In the genomic region with DNA sequence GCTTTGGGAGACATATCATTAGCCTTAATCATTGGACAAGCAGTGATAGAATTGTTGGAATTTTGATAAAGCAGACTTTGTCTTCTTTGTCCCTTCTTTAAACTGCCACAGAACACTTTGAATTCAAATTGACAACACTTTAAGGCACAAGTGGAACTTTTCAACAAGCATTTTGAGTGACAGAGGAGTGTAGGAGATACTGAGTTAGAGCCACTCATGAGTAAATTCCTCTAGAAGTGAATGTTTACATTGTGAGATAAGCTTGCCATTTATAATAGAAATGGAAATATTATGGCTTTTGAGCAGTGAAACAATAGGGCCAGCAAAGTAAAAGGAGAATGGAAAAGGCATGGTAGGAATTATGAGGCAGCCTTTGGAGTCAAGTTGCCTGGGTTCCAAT, we compare ENCODE assay signal across 18 cellular contexts.
"Had no signal": no experiment of that assay in that cellular context is flagged by ENCODE, and none has a peak within 500 bp of the region (broad histone marks: within the 10 kb centered on the region; RNA-seq: fewer than 3 reads in every experiment).

No MANE protein-coding gene starts in this region.

- H3K9me3 Mint-ChIP-seq: brain, neural crest cell had no signal

- H3K4me3 ChIP-seq: psoas muscle, right lobe of liver, smooth muscle cell, tibial nerve had no signal

- H3K27ac Mint-ChIP-seq: activated CD8-positive, alpha-beta T cell treated with anti-CD3 and anti-CD28 coated beads, Interleukin-2, amount 10 ng/mL, durations not matched to agents 7 days and 5 days; activated naive CD8-positive, alpha-beta T cell had no signal

- H3K4me1 ChIP-seq: psoas muscle, right lobe of liver, tibial nerve had no signal

- DNase-seq: activated CD4-positive, alpha-beta T cell treated with anti-CD3 and anti-CD28 coated beads for 48 hours; activated CD8-positive, alpha-beta memory T cell treated with anti-CD3 and anti-CD28 coated beads, Interleukin-2, amount 50 U/mL, for 4 hours; activated CD8-positive, alpha-beta T cell treated with anti-CD3 and anti-CD28 coated beads, Interleukin-2, amount 10 ng/mL, durations not matched to agents 7 days and 5 days; activated gamma-delta T cell; activated T-cell treated with anti-CD3 and anti-CD28 coated beads, Interleukin-2, amount 50 U/mL, for 48 hours; amniotic stem cell; psoas muscle; right lobe of liver; stimulated activated CD4-positive, alpha-beta T cell treated with anti-CD3 and anti-CD28 coated beads, Interleukin-4, amount 100 ng/mL, for 4 hours; stimulated activated CD8-positive, alpha-beta memory T cell treated with anti-CD3 and anti-CD28 coated beads, Interleukin-4, amount 100 ng/mL, for 48 hours; stimulated activated naive CD4-positive, alpha-beta T cell treated with Interleukin-2 at 50 U/mL for 16 hours; substantia nigra; T-helper 2 cell had no signal

- H3K36me3 ChIP-seq: right lobe of liver, tibial nerve had no signal

- H3K9me3 ChIP-seq: psoas muscle, right lobe of liver, tibial nerve had no signal

- H3K27me3 Mint-ChIP-seq: activated naive CD8-positive, alpha-beta T cell; brain had no signal

- H3K4me3 Mint-ChIP-seq: activated CD8-positive, alpha-beta T cell treated with anti-CD3 and anti-CD28 coated beads, Interleukin-2, amount 10 ng/mL, durations not matched to agents 7 days and 5 days; activated naive CD8-positive, alpha-beta T cell; neural crest cell had no signal

- H3K36me3 Mint-ChIP-seq: activated naive CD8-positive, alpha-beta T cell; brain had no signal

- H3K27ac ChIP-seq: psoas muscle, right lobe of liver, tibial nerve had no signal

- H3K27me3 ChIP-seq: right lobe of liver, tibial nerve had no signal
